9 cellular contexts compared by ENCODE assay signal in genomic region chr1:245091818-245092637, GRCh38.
DNase-seq lines count a peak whose midpoint lies in the region; ATAC-seq and TF ChIP-seq lines count a peak whose summit lies in the region.
"Had no signal": no experiment of that assay in that cellular context is flagged by ENCODE, and none has a peak within 500 bp of the region (broad histone marks: within the 10 kb centered on the region; RNA-seq: fewer than 3 reads in every experiment).

No MANE protein-coding gene starts in this region.

- no peak for TF ChIP-seq CTCF in ascending aorta (IDR thresholded peaks at IDR 0.05)

- no peaks in the 10 kb centered on the region for H3K9me3 Mint-ChIP-seq in stimulated activated memory B cell treated with anti-CD40 and anti-IgM and Interleukin-4, amounts not matched to agents 10 μg/mL and 1 μg/mL and 100 μg/mL, for 72 hours
- H3K9me3 Mint-ChIP-seq: activated naive CD8-positive, alpha-beta T cell treated with anti-CD3 and anti-CD28 coated beads, Interleukin-2, amount 10 ng/mL, durations not matched to agents 7 days and 5 days had no signal

- H3K9me3 ChIP-seq in ascending aorta = no peaks in the 10 kb centered on the region

- no peaks in the 10 kb centered on the region for H3K27me3 ChIP-seq in ascending aorta

- ATAC-seq in stimulated activated memory B cell treated with anti-CD40 and anti-IgM and Interleukin-4, amounts not matched to agents 10 μg/mL and 1 μg/mL and 100 μg/mL, for 72 hours = no peak
- ATAC-seq in HG02588 (IDR thresholded peaks at IDR 0.05; ENCODE audit: unreplicated experiment) = no peak

- H3K4me1 ChIP-seq in ascending aorta = no peaks in the 10 kb centered on the region

- no peaks in the 10 kb centered on the region for H3K36me3 ChIP-seq in ascending aorta

- H3K27ac ChIP-seq in ascending aorta = no peak overlapping the region

- H3K27ac Mint-ChIP-seq in stimulated activated memory B cell treated with anti-CD40 and anti-IgM and Interleukin-4, amounts not matched to agents 10 μg/mL and 1 μg/mL and 100 μg/mL, for 72 hours = no peak overlapping the region
- H3K27ac Mint-ChIP-seq: activated naive CD8-positive, alpha-beta T cell treated with anti-CD3 and anti-CD28 coated beads, Interleukin-2, amount 10 ng/mL, durations not matched to agents 7 days and 5 days had no signal

- H3K4me3 Mint-ChIP-seq in stimulated activated memory B cell treated with anti-CD40 and anti-IgM and Interleukin-4, amounts not matched to agents 10 μg/mL and 1 μg/mL and 100 μg/mL, for 72 hours = no peak overlapping the region
- H3K4me3 Mint-ChIP-seq: activated naive CD8-positive, alpha-beta T cell treated with anti-CD3 and anti-CD28 coated beads, Interleukin-2, amount 10 ng/mL, durations not matched to agents 7 days and 5 days had no signal

- DNase-seq in Caki2 (ENCODE audit: low read depth) (peak; percentile 72), LoVo (ENCODE audit: low spot score) (peak; percentile 30), dermis microvascular lymphatic vessel endothelial cell (ENCODE audit: low read depth in 2 of 2) (peak; percentile 98 to 100), mucosa of gallbladder (ENCODE audit: low spot score) (peak; percentile 45), NCI-H2107 treated with DMSO at 0.1 percent for 48 hours (lab: John Stamatoyannopoulos, UW; ENCODE audit: unreplicated experiment) (no peak), ascending aorta (ENCODE audit: low spot score in 2 of 2) (no peak)
- DNase-seq: activated naive CD8-positive, alpha-beta T cell treated with anti-CD3 and anti-CD28 coated beads, Interleukin-2, amount 10 ng/mL, durations not matched to agents 7 days and 5 days had no signal

- no peaks in the 10 kb centered on the region for H3K36me3 Mint-ChIP-seq in stimulated activated memory B cell treated with anti-CD40 and anti-IgM and Interleukin-4, amounts not matched to agents 10 μg/mL and 1 μg/mL and 100 μg/mL, for 72 hours
- H3K36me3 Mint-ChIP-seq: activated naive CD8-positive, alpha-beta T cell treated with anti-CD3 and anti-CD28 coated beads, Interleukin-2, amount 10 ng/mL, durations not matched to agents 7 days and 5 days had no signal

- H3K4me1 Mint-ChIP-seq in stimulated activated memory B cell treated with anti-CD40 and anti-IgM and Interleukin-4, amounts not matched to agents 10 μg/mL and 1 μg/mL and 100 μg/mL, for 72 hours = no peaks in the 10 kb centered on the region
- H3K4me1 Mint-ChIP-seq: activated naive CD8-positive, alpha-beta T cell treated with anti-CD3 and anti-CD28 coated beads, Interleukin-2, amount 10 ng/mL, durations not matched to agents 7 days and 5 days had no signal

- no peaks in the 10 kb centered on the region for H3K27me3 Mint-ChIP-seq in stimulated activated memory B cell treated with anti-CD40 and anti-IgM and Interleukin-4, amounts not matched to agents 10 μg/mL and 1 μg/mL and 100 μg/mL, for 72 hours
- H3K27me3 Mint-ChIP-seq: activated naive CD8-positive, alpha-beta T cell treated with anti-CD3 and anti-CD28 coated beads, Interleukin-2, amount 10 ng/mL, durations not matched to agents 7 days and 5 days had no signal

- in situ Hi-C loops in Caki2 (cut with HindIII; ENCODE audit: low pct_unique_long_range_greater_than_20kb, low sequenced_read_pairs) = no loop called here

- H3K4me3 ChIP-seq in ascending aorta = no peak overlapping the region

- intact Hi-C loops in ascending aorta (cut with DNase I) = no loop called here

Comparison
In these comparisons a context has a peak if more than half of its experiments do, and no peak if none do; other contexts are left out.
1. DNase-seq: peak in Caki2 (single experiment), LoVo (single experiment), dermis microvascular lymphatic vessel endothelial cell (2 of 2) and mucosa of gallbladder (single experiment); none in NCI-H2107 treated with DMSO at 0.1 percent for 48 hours (single experiment) and ascending aorta (0 of 2).